13 cellular contexts compared by ENCODE assay signal in the genomic region with DNA sequence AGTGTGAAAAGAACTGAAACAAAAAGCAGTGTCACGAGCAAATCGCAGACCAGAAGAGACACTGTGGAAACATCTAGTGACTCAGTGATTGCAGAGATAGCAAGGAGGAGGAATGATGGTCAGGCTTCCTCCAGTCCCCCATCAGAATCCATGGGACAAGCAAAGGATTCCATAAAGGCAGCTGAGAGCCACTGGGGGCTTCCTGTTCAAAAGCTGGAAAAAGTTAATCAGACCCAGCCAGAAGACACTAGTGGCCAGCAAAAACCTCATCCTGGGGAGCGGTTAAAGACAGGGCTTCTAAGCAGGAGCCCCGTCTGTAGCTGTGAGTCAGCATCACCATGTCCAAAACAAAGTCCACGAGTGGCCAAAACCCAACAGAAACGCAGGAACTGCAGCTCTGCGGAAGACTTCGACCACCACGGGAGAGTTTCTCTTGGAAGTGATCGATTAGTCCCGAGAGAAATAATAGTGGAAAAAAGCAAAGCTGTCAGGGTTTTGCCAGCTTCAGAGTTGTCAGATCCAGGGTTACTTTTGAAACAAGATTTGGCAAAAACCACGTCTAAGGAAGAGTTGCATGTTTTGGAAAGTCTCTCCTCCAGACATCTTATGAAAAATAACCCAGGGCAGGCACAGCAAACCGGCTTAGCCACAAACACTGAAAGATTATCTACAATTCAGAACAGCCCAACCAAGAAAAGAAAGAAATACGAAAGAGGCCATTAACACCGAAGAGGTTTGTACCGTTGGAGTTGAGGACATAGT. TPM values are rescaled to one million over a fixed set of nuclear protein-coding genes. Genes with fewer than 3 reads are reported as not detected.
DNase-seq lines count a peak whose midpoint lies in the region; ATAC-seq, FAIRE-seq and TF ChIP-seq lines count a peak whose summit lies in the region.
"Had no signal": no experiment of that assay in that cellular context is flagged by ENCODE, and none has a peak within 500 bp of the region (broad histone marks: within the 10 kb centered on the region; RNA-seq: fewer than 3 reads in every experiment).

No MANE protein-coding gene starts in this region.

- no peaks in the 10 kb centered on the region for H3K27me3 ChIP-seq in mammary epithelial cell (ENCODE audit: insufficient read depth, low read length)
- H3K27me3 ChIP-seq in keratinocyte (ENCODE audit: control insufficient read depth, extremely low read depth, insufficient read depth, low read length) = no peaks in the 10 kb centered on the region
- no peaks in the 10 kb centered on the region for H3K27me3 ChIP-seq in skeletal muscle tissue (ENCODE audit: control insufficient read depth in 3 of 3, insufficient read depth in 3 of 3, low read length in 3 of 3)

- H3K4me3 ChIP-seq in mammary epithelial cell (replicated peaks in 1 of 3; ENCODE audit: insufficient read depth in 1 of 3, low read depth in 2 of 3, low read length in 3 of 3) (no peak overlapping the region), keratinocyte (ENCODE audit: control insufficient read depth in 2 of 3, extremely low read depth in 1 of 3, insufficient read depth in 2 of 3, low read depth in 1 of 3, low read length in 3 of 3) (peak overlapping the region in 2 of 3 experiments; percentile 20 to 42), skeletal muscle tissue (ENCODE audit: low read length in 3 of 3) (peak overlapping the region in 1 of 3 donors; percentile 44)

- CTCF ChIA-PET in mammary epithelial cell (lab: Charles Lee; ENCODE audit: low non-redundant PET) = no interaction called here

- H4K20me1 ChIP-seq in mammary epithelial cell (ENCODE audit: insufficient read depth, low read length) (no peaks in the 10 kb centered on the region), keratinocyte (ENCODE audit: control insufficient read depth, extremely low read depth, insufficient read depth, low read length) (no peaks in the 10 kb centered on the region)

- H3K79me2 ChIP-seq in mammary epithelial cell (ENCODE audit: insufficient read depth, low read length) (no peaks in the 10 kb centered on the region), keratinocyte (ENCODE audit: control insufficient read depth, insufficient read depth, low read length) (no peaks in the 10 kb centered on the region)

- H3K4me3 Mint-ChIP-seq in HFFc6 = peak overlapping the region; percentile 87
- H3K4me3 Mint-ChIP-seq: CD4-positive, alpha-beta T cell had no signal

- H3K9ac ChIP-seq in mammary epithelial cell (ENCODE audit: insufficient read depth, low read length) (no peak overlapping the region), keratinocyte (ENCODE audit: control insufficient read depth, extremely low read depth, insufficient read depth, low read length) (peak overlapping the region; percentile 61), skeletal muscle tissue (ENCODE audit: low read depth in 1 of 3, low read length in 3 of 3) (no peak overlapping the region)

- H3K4me2 ChIP-seq in mammary epithelial cell (ENCODE audit: insufficient read depth, low read depth, low read length) (no peak overlapping the region), keratinocyte (ENCODE audit: control insufficient read depth, extremely low read depth, insufficient read depth, low read depth, low read length) (peak overlapping the region; percentile 72)

- in situ Hi-C loops in mammary epithelial cell (cut with MboI; ENCODE audit: low sequenced_read_pairs in 2 of 2) = no loop called here

- ATAC-seq in GM18520 (IDR thresholded peaks at IDR 0.05; ENCODE audit: unreplicated experiment) = no peak
- no peak for ATAC-seq in HG03280 (IDR thresholded peaks at IDR 0.05; ENCODE audit: unreplicated experiment)

- BruUV-seq in mammary epithelial cell (replicated peaks; lab: Mats Ljungman, UMichigan) = no TSS peak

- dilution Hi-C loops in mammary epithelial cell (cut with HindIII; ENCODE audit: low sequenced_read_pairs) (no loop called here), keratinocyte (cut with MboI; ENCODE audit: extremely low pct_ligation_motif_present, low sequenced_read_pairs) (no loop called here)

- no peaks in the 10 kb centered on the region for H3K9me1 ChIP-seq in keratinocyte (ENCODE audit: control insufficient read depth, extremely low read depth, insufficient read depth, low read length)

- H2AFZ ChIP-seq in mammary epithelial cell (ENCODE audit: low read depth, low read length) = no peak overlapping the region
- peak overlapping the region; percentile 20 for H2AFZ ChIP-seq in keratinocyte (ENCODE audit: control insufficient read depth, low read length)

- WGBS in mammary epithelial cell (ENCODE audit: low coverage, missing lambda C conversion rate) = 83% methylated on average over 15 of the region's 16 CpGs

- H3K27ac ChIP-seq in mammary epithelial cell (ENCODE audit: insufficient read depth, low read depth, low read length) = no peak overlapping the region
- H3K27ac ChIP-seq in keratinocyte (ENCODE audit: control insufficient read depth, insufficient read depth, low read length) = peak overlapping the region; percentile 71
- peak overlapping the region; percentile 72 for H3K27ac ChIP-seq in skeletal muscle tissue (ENCODE audit: low read depth, low read length)

- no peaks in the 10 kb centered on the region for H3K9me3 Mint-ChIP-seq in HFFc6
- H3K9me3 Mint-ChIP-seq: CD4-positive, alpha-beta T cell had no signal

- H3K27me3 Mint-ChIP-seq in HFFc6 (ENCODE audit: insufficient read depth) = no peaks in the 10 kb centered on the region; the same call in 1 of the 2 replicates
- H3K27me3 Mint-ChIP-seq: CD4-positive, alpha-beta T cell had no signal

- peaks cover 4% of the 10 kb centered on the region; the same call in 1 of the 2 replicates for H3K36me3 Mint-ChIP-seq in HFFc6 (ENCODE audit: low read depth)

- intact Hi-C loops in mammary epithelial cell (cut with micrococcal nuclease) = no loop called here

- H3K9me3 ChIP-seq in mammary epithelial cell (replicated peaks; ENCODE audit: insufficient read depth, low read length) (no peaks in the 10 kb centered on the region), keratinocyte (ENCODE audit: control insufficient read depth, low read depth, low read length) (no peaks in the 10 kb centered on the region), skeletal muscle tissue (ENCODE audit: control insufficient read depth in 3 of 3, low read length in 3 of 3) (no peaks in the 10 kb centered on the region)

- H3K4me1 ChIP-seq in mammary epithelial cell (ENCODE audit: insufficient read depth, low read length) (peaks cover 27% of the 10 kb centered on the region), keratinocyte (ENCODE audit: control insufficient read depth, extremely low read depth, insufficient read depth, low read length) (peaks cover 68% of the 10 kb centered on the region), skeletal muscle tissue (ENCODE audit: control insufficient read depth in 3 of 3, insufficient read depth in 3 of 3, low read length in 3 of 3) (peaks cover 2 to 7% (median 3%) of the 10 kb centered on the region in 3 donors)

- FAIRE-seq in keratinocyte (lab: Jason Lieb, UNC) = no peak
- FAIRE-seq: GM12892 had no signal

- H3K4me1 Mint-ChIP-seq in HFFc6 (ENCODE audit: low read depth) = peaks cover 48% of the 10 kb centered on the region

- peak; percentile 66 for DNase-seq in HFFc6
- DNase-seq in mammary epithelial cell = peak; percentile 40
- no peak for DNase-seq in keratinocyte (ENCODE audit: low read depth, low spot score)
- DNase-seq in H4 (ENCODE audit: low spot score) = no peak
- no peak for DNase-seq in NCI-H69 (lab: John Stamatoyannopoulos, UW)
- DNase-seq: activated effector memory CD4-positive, alpha-beta T cell treated with Interleukin-2 at 50 U/mL for 16 hours; CD4-positive, alpha-beta T cell; KG1; stimulated activated CD4-positive, alpha-beta T cell treated with anti-CD3 and anti-CD28 coated beads, Interleukin-1b, Interleukin-23, amount 100 ng/mL, for 48 hours had no signal

- peak overlapping the region; percentile 91 for H3K27ac Mint-ChIP-seq in HFFc6
- H3K27ac Mint-ChIP-seq: CD4-positive, alpha-beta T cell had no signal

- TF ChIP-seq CTCF in HFFc6 (IDR thresholded peaks at IDR 0.05) = no peak
- no peak for TF ChIP-seq CTCF in mammary epithelial cell (conservative IDR thresholded peaks at IDR 0.05 in 1 of 2, IDR thresholded peaks at IDR 0.05 in 1 of 2; ENCODE audit: extremely low read depth in 1 of 2, insufficient read depth in 1 of 2, low read depth in 1 of 2, low read length in 2 of 2)
- no peak for TF ChIP-seq CTCF in keratinocyte (optimal IDR thresholded peaks at IDR 0.05 in 1 of 3, IDR thresholded peaks at IDR 0.05 in 1 of 3, conservative IDR thresholded peaks at IDR 0.05 in 1 of 3; ENCODE audit: extremely low read depth in 1 of 3, insufficient read depth in 2 of 3, low read length in 3 of 3)

- H3K36me3 ChIP-seq in mammary epithelial cell (ENCODE audit: insufficient read depth, low read length) = no peaks in the 10 kb centered on the region
- H3K36me3 ChIP-seq in keratinocyte (ENCODE audit: control insufficient read depth in 2 of 2, extremely low read depth in 1 of 2, insufficient read depth in 2 of 2, low read length in 2 of 2) = no peaks in the 10 kb centered on the region
- H3K36me3 ChIP-seq in skeletal muscle tissue (ENCODE audit: control insufficient read depth in 3 of 3, insufficient read depth in 3 of 3, low read length in 3 of 3) = peaks cover 0 to 4% (median 0%) of the 10 kb centered on the region in 3 donors

RNA-seq across cellular contexts. Expression of gene JAG1, which starts 51.0 kb away (rescaled TPM):
- 1 to 10 TPM; 3.0 to 9.3 (median 8.2) TPM for total RNA-seq in HFFc6 (2021; fragmentation: NEBNext Ultra II Directional; extraction: Animal tissue kit (Norgen Biotek cat#: 25700))
- total RNA-seq in mammary epithelial cell = 100 to 1,000 TPM; 244 to 283 TPM
- 54.7 TPM for polyA plus RNA-seq in mammary epithelial cell
- polyA minus RNA-seq in mammary epithelial cell = 300 TPM
- polyA plus RNA-seq in keratinocyte = 82.1 to 117 TPM (median 84.2 TPM) in 3 replicates
- 69.6 TPM for polyA plus RNA-seq in keratinocyte (2011; ENCODE audit: low read depth)
- 27.6 and 29.1 TPM in 2 replicates for polyA plus RNA-seq in keratinocyte (2011; cell fraction: cytosol; rRNA removed)
- 356 and 357 TPM in 2 replicates for polyA plus RNA-seq in keratinocyte (2011; cell fraction: nucleus; rRNA removed)
- polyA plus RNA-seq in keratinocyte (2012; ENCODE audit: low replicate concordance) = 37.1 and 115 TPM in 2 replicates
- polyA minus RNA-seq in keratinocyte = 306 to 390 TPM (median 389 TPM) in 3 replicates
- 89.8 TPM for polyA minus RNA-seq in keratinocyte (2011; cell fraction: cytosol; rRNA and poly(A)+ RNA removed)
- 497 and 766 TPM in 2 replicates for polyA minus RNA-seq in keratinocyte (2011; cell fraction: nucleus; rRNA and poly(A)+ RNA removed)
- total RNA-seq in skeletal muscle tissue = 60.5 TPM
- 8.4 and 9.9 TPM in 2 replicates for total RNA-seq in H4 (2014; rRNA removed; shearing (Covaris generic))

Comparison
In these comparisons a context has a peak if more than half of its experiments do, and no peak if none do; other contexts are left out.
1. DNase-seq: peak in HFFc6 (single experiment) and mammary epithelial cell (single experiment); none in keratinocyte (single experiment), H4 (single experiment) and NCI-H69 (single experiment).
2. H3K4me3 ChIP-seq: peak in keratinocyte (2 of 3); none in mammary epithelial cell (0 of 3).